2 cellular contexts compared by ENCODE assay signal in genomic region chr4:110198472-110199419, GRCh38.
TF ChIP-seq lines count a peak whose summit lies in the region.

TSS of gene ELOVL6 (minus strand) at chr4:110198615. CDS start at chr4:110198335, 280 bp downstream.

TF ChIP-seq in HEK293, 187 proteins besides CTCF, POLR2A, EP300 and RAD21 (continued from another document and continues in another):
- TF ChIP-seq ZSCAN4 (tag by site-specific recombination; IDR thresholded peaks at IDR 0.05): no peak
- TF ChIP-seq ZBTB44 (tag by site-specific recombination; IDR thresholded peaks at IDR 0.05): no peak
- peak; percentile 92 for TF ChIP-seq ZBTB48 (tag by site-specific recombination; IDR thresholded peaks at IDR 0.05)
- TF ChIP-seq KLF8 (tag by site-specific recombination; IDR thresholded peaks at IDR 0.05): 0 out of 2 replicates have a peak, but pooled peaks have one; percentile 20
- TF ChIP-seq ZNF341 (tag by site-specific recombination; IDR thresholded peaks at IDR 0.05; ENCODE audit: low read depth): peak; percentile 65
- 0 out of 2 replicates have a peak, but pooled peaks have one; percentile 54 for TF ChIP-seq ZNF580 (tag by site-specific recombination; IDR thresholded peaks at IDR 0.05)
- peak; percentile 77; the same call in 1 of the 2 replicates for TF ChIP-seq ZNF501 (tag by site-specific recombination; IDR thresholded peaks at IDR 0.05)
- peak; percentile 69 for TF ChIP-seq ZXDB (tag by site-specific recombination; IDR thresholded peaks at IDR 0.05)
- TF ChIP-seq ZNF701 (tag by site-specific recombination; IDR thresholded peaks at IDR 0.05): no peak
- TF ChIP-seq SP2 (tag by site-specific recombination; IDR thresholded peaks at IDR 0.05): peak; percentile 56
- TF ChIP-seq ZNF610 (tag by site-specific recombination; IDR thresholded peaks at IDR 0.05; ENCODE audit: borderline replicate concordance): peak; percentile 46; the same call in 1 of the 2 replicates
- no peak for TF ChIP-seq ZNF521 (tag by site-specific recombination; IDR thresholded peaks at IDR 0.05)
- TF ChIP-seq ZNF518A (tag by site-specific recombination; conservative IDR thresholded peaks at IDR 0.05; ENCODE audit: low read depth): no peak
- TF ChIP-seq ZNF394 (tag by site-specific recombination; IDR thresholded peaks at IDR 0.05; ENCODE audit: borderline replicate concordance): peak; percentile 90; the same call in 1 of the 2 replicates
- no peak; the same call in 1 of the 2 replicates for TF ChIP-seq ZNF843 (tag by site-specific recombination; IDR thresholded peaks at IDR 0.05)
- TF ChIP-seq ZNF449 (tag by site-specific recombination; IDR thresholded peaks at IDR 0.05): peak; percentile 89
- TF ChIP-seq ZNF174 (tag by site-specific recombination; IDR thresholded peaks at IDR 0.05): no peak

TF ChIP-seq in H1, 55 proteins besides CTCF, POLR2A, EP300 and RAD21 (continued from another document):
- TF ChIP-seq RXRA (IDR thresholded peaks at IDR 0.05; ENCODE audit: insufficient read depth, low read depth, low read length) (0 out of 2 replicates have a peak, but pooled peaks have one; percentile 61), PHF8 (conservative IDR thresholded peaks at IDR 0.05; ENCODE audit: low read depth, low read length) (0 out of 2 replicates have a peak, but pooled peaks have one; percentile 46), ATF3 (IDR thresholded peaks at IDR 0.05; ENCODE audit: insufficient read depth, low read depth, low read length) (no peak), NRF1 (IDR thresholded peaks at IDR 0.05; ENCODE audit: low read depth, low read length) (no peak), FOSL1 (IDR thresholded peaks at IDR 0.05; ENCODE audit: insufficient read depth, low read depth, low read length) (peak; percentile 81), GTF2F1 (IDR thresholded peaks at IDR 0.05; ENCODE audit: borderline replicate concordance, low read depth, low read length) (peak; percentile 74; the same call in 1 of the 2 replicates), RNF2 (IDR thresholded peaks at IDR 0.05; ENCODE audit: borderline replicate concordance, low read depth, low read length, missing control alignments, poor library complexity, severe bottlenecking) (no peak), MAFK (IDR thresholded peaks at IDR 0.05; ENCODE audit: low read depth, low read length) (no peak), SAP30 (IDR thresholded peaks at IDR 0.05; ENCODE audit: insufficient read depth, insufficient replicate concordance, low read length) (peak; percentile 30), SP4 (IDR thresholded peaks at IDR 0.05; ENCODE audit: low read length) (no peak; the same call in 1 of the 2 replicates), CHD7 (IDR thresholded peaks at IDR 0.05; ENCODE audit: insufficient replicate concordance, low read length) (no peak), RFX5 (IDR thresholded peaks at IDR 0.05; ENCODE audit: borderline replicate concordance, low read depth, low read length) (no peak), SP2 (IDR thresholded peaks at IDR 0.05; ENCODE audit: low read length) (no peak), HDAC2 (IDR thresholded peaks at IDR 0.05; ENCODE audit: borderline replicate concordance in 1 of 2, low read depth in 2 of 2, low read length in 2 of 2) (peak; percentile 52 to 96; a peak in 2 of 4 replicates), SUZ12 (IDR thresholded peaks at IDR 0.05; ENCODE audit: low read length) (no peak), ATF2 (IDR thresholded peaks at IDR 0.05; ENCODE audit: low read length) (no peak), SIN3A (conservative IDR thresholded peaks at IDR 0.05 in 1 of 2, IDR thresholded peaks at IDR 0.05 in 1 of 2; ENCODE audit: low read depth in 1 of 2, low read length in 2 of 2) (peak; percentile 54 to 78; a peak in 2 of 4 replicates), HDAC6 (IDR thresholded peaks at IDR 0.05; ENCODE audit: low read depth, low read length) (no peak), EZH2 (IDR thresholded peaks at IDR 0.05; ENCODE audit: low read depth, low read length, severe bottlenecking) (no peak), ASH2L (IDR thresholded peaks at IDR 0.05; ENCODE audit: low read length) (peak; percentile 94), JUND (IDR thresholded peaks at IDR 0.05; ENCODE audit: low read length) (0 out of 2 replicates have a peak, but pooled peaks have one; percentile 47), BRCA1 (IDR thresholded peaks at IDR 0.05; ENCODE audit: low read depth, low read length) (no peak), TCF12 (IDR thresholded peaks at IDR 0.05; ENCODE audit: low read depth, low read length) (no peak), TBP (IDR thresholded peaks at IDR 0.05; ENCODE audit: low read depth, low read length) (peak; percentile 82), E2F6 (IDR thresholded peaks at IDR 0.05) (no peak), SP1 (IDR thresholded peaks at IDR 0.05; ENCODE audit: low read depth, low read length) (peak; percentile 86), POU5F1 (IDR thresholded peaks at IDR 0.05; ENCODE audit: low read depth, low read length) (no peak), SIRT6 (IDR thresholded peaks at IDR 0.05; ENCODE audit: low read length) (no peak), TAF1 (IDR thresholded peaks at IDR 0.05; ENCODE audit: low read depth, low read length) (peak; percentile 86), MAX (IDR thresholded peaks at IDR 0.05) (peak; percentile 85), CHD2 (IDR thresholded peaks at IDR 0.05; ENCODE audit: low read length) (peak; percentile 63; the same call in 1 of the 2 replicates), CBX8 (IDR thresholded peaks at IDR 0.05; ENCODE audit: borderline replicate concordance, low read depth, low read length) (no peak), CHD1 (IDR thresholded peaks at IDR 0.05; ENCODE audit: low read depth, low read length) (no peak), CBX5 (IDR thresholded peaks at IDR 0.05; ENCODE audit: low read depth, low read length) (no peak), SIX5 (IDR thresholded peaks at IDR 0.05; ENCODE audit: low read depth, low read length) (no peak), SRF (IDR thresholded peaks at IDR 0.05; ENCODE audit: low read depth, low read length) (no peak), EGR1 (IDR thresholded peaks at IDR 0.05; ENCODE audit: borderline replicate concordance, low read depth, low read length) (peak; percentile 69; the same call in 1 of the 2 replicates), TAF7 (optimal IDR thresholded peaks at IDR 0.05; ENCODE audit: borderline replicate concordance, low read depth, low read length) (no peak), KDM5A (IDR thresholded peaks at IDR 0.05; ENCODE audit: low read length) (no peak), CTBP2 (IDR thresholded peaks at IDR 0.05; ENCODE audit: borderline replicate concordance, insufficient read depth, insufficient read length, low read length) (peak; percentile 85), NANOG (IDR thresholded peaks at IDR 0.05; ENCODE audit: insufficient read depth, low read depth, low read length, poor library complexity, severe bottlenecking) (no peak), POLR2AphosphoS5 (IDR thresholded peaks at IDR 0.05; ENCODE audit: low read depth, low read length) (no peak), TEAD4 (IDR thresholded peaks at IDR 0.05; ENCODE audit: low read depth, low read length) (0 out of 2 replicates have a peak, but pooled peaks have one; percentile 13), ZNF274 (IDR thresholded peaks at IDR 0.05; ENCODE audit: borderline replicate concordance, extremely low read depth, low read length) (no peak), USF2 (IDR thresholded peaks at IDR 0.05; ENCODE audit: low read length) (no peak), YY1 (IDR thresholded peaks at IDR 0.05; ENCODE audit: low read depth, low read length) (no peak), KDM1A (IDR thresholded peaks at IDR 0.05; ENCODE audit: borderline replicate concordance, low read length) (peak; percentile 62; the same call in 1 of the 2 replicates), BACH1 (IDR thresholded peaks at IDR 0.05; ENCODE audit: low read length) (peak; percentile 7)
